ENCODE assay signal across 25 cellular contexts in genomic region chr5:137248476-137248970, GRCh38.
DNase-seq lines count a peak whose midpoint lies in the region; ATAC-seq, FAIRE-seq and TF ChIP-seq lines count a peak whose summit lies in the region.
"Had no signal": no experiment of that assay in that cellular context is flagged by ENCODE, and none has a peak within 500 bp of the region (broad histone marks: within the 10 kb centered on the region; RNA-seq: fewer than 3 reads in every experiment).

No MANE protein-coding gene starts in this region.

- CTCF ChIA-PET in K562 (lab: Yijun Ruan, JAX; ENCODE audit: low intra/inter-chr PET ratio) = no interaction called here

- peak; percentile 30 for DNase-seq in EL
- peak; percentile 33 for DNase-seq in GM23248
- no peak for DNase-seq in K562 (ENCODE audit: extremely low read depth in 1 of 4, low spot score in 3 of 4)
- peak; percentile 42 for DNase-seq in kidney glomerular epithelial cell (lab: John Stamatoyannopoulos, UW)
- no peak for DNase-seq in CD1c-positive myeloid dendritic cell (ENCODE audit: extremely low spot score)
- no peak for DNase-seq in DMS79 treated with DMSO at 0.1 percent for 48 hours (lab: John Stamatoyannopoulos, UW)
- DNase-seq in activated naive CD4-positive, alpha-beta T cell treated with anti-CD3 and anti-CD28 coated beads, Interleukin-2, amount 50 U/mL, for 72 hours (ENCODE audit: low spot score in 2 of 2) = no peak
- DNase-seq: BE2C; Caco-2; CD4-positive, alpha-beta T cell; GF-D8; H7; IMR-90; MV-4-11; NCI-H1105 treated with DMSO at 0.1 percent for 48 hours; NCI-H1694 treated with DMSO at 0.1 percent for 48 hours; NCI-H2081 treated with DMSO at 0.1 percent for 48 hours; NCI-H2171 treated with DMSO at 0.1 percent for 48 hours; NCI-H524 treated with DMSO at 0.1 percent for 48 hours; NCI-H82; Peyer's patch; SJCRH30; T-helper 1 cell had no signal

- H3K9me1 ChIP-seq in K562 (ENCODE audit: control insufficient read depth, insufficient read depth, low read length) = no peaks in the 10 kb centered on the region

- no peak overlapping the region for H3K27ac Mint-ChIP-seq in activated naive CD4-positive, alpha-beta T cell treated with anti-CD3 and anti-CD28 coated beads, Interleukin-2, amount 50 U/mL, for 72 hours
- H3K27ac Mint-ChIP-seq: CD4-positive, alpha-beta T cell had no signal

- no TSS peak for BruUV-seq in K562 (replicated peaks; lab: Mats Ljungman, UMichigan)

- peak; percentile 6 for FAIRE-seq in K562 (lab: Jason Lieb, UNC)
- FAIRE-seq: A204.1 had no signal

- POLR2A ChIA-PET in K562 (lab: Yijun Ruan, JAX) = no interaction called here

- peaks cover 14% of the 10 kb centered on the region for H3K4me1 ChIP-seq in GM23248 (ENCODE audit: insufficient read depth)
- no peaks in the 10 kb centered on the region for H3K4me1 ChIP-seq in K562 (replicated peaks in 1 of 2; ENCODE audit: control insufficient read depth in 2 of 2, insufficient read depth in 2 of 2, low read length in 2 of 2)
- H3K4me1 ChIP-seq: BE2C, Caco-2, Peyer's patch, SJCRH30 had no signal

- no peak overlapping the region for H2AFZ ChIP-seq in GM23248
- H2AFZ ChIP-seq in K562 (ENCODE audit: low read depth, low read length) = no peak overlapping the region

- WGBS in GM23248 (ENCODE audit: low coverage in 1 of 2, low lambda C conversion rate in 2 of 2, missing lambda C conversion rate in 2 of 2), 2 experiments = 96 to 99% methylated on average over 3 of the region's 3 CpGs
- WGBS in K562 (ENCODE audit: insufficient coverage, low coverage, missing lambda C conversion rate) = 0% methylated on average over 3 of the region's 3 CpGs

- intact Hi-C loops in K562 (cut with micrococcal nuclease) = no loop called here

- no peaks in the 10 kb centered on the region for H3K9me2 ChIP-seq in GM23248 (ENCODE audit: insufficient read depth)

- ATAC-seq in K562 (no peak), HG03139 (IDR thresholded peaks at IDR 0.05; ENCODE audit: unreplicated experiment) (no peak)
- ATAC-seq in activated naive CD4-positive, alpha-beta T cell treated with anti-CD3 and anti-CD28 coated beads, Interleukin-2, amount 50 U/mL, for 72 hours = no peak

- no peak overlapping the region for H3K4me3 ChIP-seq in GM23248
- no peak overlapping the region for H3K4me3 ChIP-seq in K562
- H3K4me3 ChIP-seq: Peyer's patch, SJCRH30 had no signal

- H3F3A ChIP-seq in GM23248 (ENCODE audit: insufficient read depth) = peaks cover 10% of the 10 kb centered on the region; the same call in 1 of the 2 replicates

- H3K36me3 Mint-ChIP-seq in activated naive CD4-positive, alpha-beta T cell treated with anti-CD3 and anti-CD28 coated beads, Interleukin-2, amount 50 U/mL, for 72 hours = no peaks in the 10 kb centered on the region

- H3K27me3 ChIP-seq in GM23248 (replicated peaks; ENCODE audit: insufficient read depth) (no peaks in the 10 kb centered on the region), K562 (ENCODE audit: control insufficient read depth in 2 of 2, insufficient read depth in 2 of 2, low read length in 2 of 2) (no peaks in the 10 kb centered on the region)
- H3K27me3 ChIP-seq: BE2C, Peyer's patch, SJCRH30 had no signal

- no peak for TF ChIP-seq POLR2A in K562 (conservative IDR thresholded peaks at IDR 0.05)

- in situ Hi-C loops in GM23248 (cut with MboI) (no loop called here), K562 (cut with MboI) (no loop called here)

- no peak overlapping the region for H3K4me2 ChIP-seq in GM23248 (ENCODE audit: unreplicated experiment)
- H3K4me2 ChIP-seq in K562 (ENCODE audit: insufficient read depth, low read length) = no peak overlapping the region

- H3K9ac ChIP-seq in GM23248 (no peak overlapping the region), K562 (ENCODE audit: insufficient read depth in 1 of 2, low read depth in 2 of 2, low read length in 2 of 2) (no peak overlapping the region)

- H3K36me3 ChIP-seq in GM23248 (ENCODE audit: low read depth) (no peaks in the 10 kb centered on the region), K562 (ENCODE audit: control insufficient read depth, insufficient read depth, low read length) (no peaks in the 10 kb centered on the region)
- H3K36me3 ChIP-seq: BE2C, Peyer's patch, SJCRH30 had no signal

- TF ChIP-seq CTCF in K562 (IDR thresholded peaks at IDR 0.05 in 2 of 3, conservative IDR thresholded peaks at IDR 0.05 in 1 of 3; ENCODE audit: insufficient read depth in 2 of 3, low read depth in 1 of 3, low read length in 3 of 3) = no peak

- no peak for TF ChIP-seq EP300 in K562 (IDR thresholded peaks at IDR 0.05; ENCODE audit: low read length)

- no peaks in the 10 kb centered on the region for H3K9me3 ChIP-seq in GM23248 (ENCODE audit: low read depth)
- no peaks in the 10 kb centered on the region for H3K9me3 ChIP-seq in K562 (replicated peaks; ENCODE audit: control insufficient read depth, insufficient read depth, low read depth, low read length)
- H3K9me3 ChIP-seq: BE2C, Caco-2, Peyer's patch, SJCRH30 had no signal

- no peaks in the 10 kb centered on the region for H3K9me3 Mint-ChIP-seq in activated naive CD4-positive, alpha-beta T cell treated with anti-CD3 and anti-CD28 coated beads, Interleukin-2, amount 50 U/mL, for 72 hours
- H3K9me3 Mint-ChIP-seq: CD4-positive, alpha-beta T cell had no signal

- H4K20me1 ChIP-seq in GM23248 (ENCODE audit: insufficient read depth) (peaks cover 15% of the 10 kb centered on the region; the same call in 1 of the 2 replicates), K562 (replicated peaks; ENCODE audit: control insufficient read depth, insufficient read depth, low read length) (no peaks in the 10 kb centered on the region)

- H3K27ac ChIP-seq in GM23248 (no peak overlapping the region), K562 (ENCODE audit: extremely low read depth, low read depth, low read length) (no peak overlapping the region)
- H3K27ac ChIP-seq: Peyer's patch, SJCRH30 had no signal

- no peak for TF ChIP-seq RAD21 in K562 (CRISPR knock-in tag; conservative IDR thresholded peaks at IDR 0.05 in 1 of 2, IDR thresholded peaks at IDR 0.05 in 1 of 2)

- H3K79me2 ChIP-seq in GM23248 (ENCODE audit: insufficient read depth) (peaks cover 80% of the 10 kb centered on the region), K562 (ENCODE audit: control insufficient read depth, insufficient read depth, low read length) (no peaks in the 10 kb centered on the region)

TF ChIP-seq in K562, 482 proteins besides CTCF, POLR2A, EP300 and RAD21:
- TF ChIP-seq ZNF384 (IDR thresholded peaks at IDR 0.05; ENCODE audit: low read depth, low read length) = no peak

Comparison
In these comparisons a context has a peak if more than half of its experiments do, and no peak if none do; other contexts are left out.
1. DNase-seq: peak in EL (single experiment), GM23248 (single experiment) and kidney glomerular epithelial cell (single experiment); none in K562 (0 of 4), CD1c-positive myeloid dendritic cell (single experiment), DMS79 treated with DMSO at 0.1 percent for 48 hours (single experiment) and activated naive CD4-positive, alpha-beta T cell treated with anti-CD3 and anti-CD28 coated beads, Interleukin-2, amount 50 U/mL, for 72 hours (0 of 2).